In genomic region chr5:59828623-59829022, GRCh38 we compare ENCODE assay signal across 22 cellular contexts.
"Had no signal": no experiment of that assay in that cellular context is flagged by ENCODE, and none has a peak within 500 bp of the region (broad histone marks: within the 10 kb centered on the region; RNA-seq: fewer than 3 reads in every experiment).

No MANE protein-coding gene starts in this region.

- H3K27me3 ChIP-seq: esophagus squamous epithelium, right atrium auricular region, spleen, tibial artery, upper lobe of right lung had no signal

- H3K4me1 ChIP-seq: esophagus squamous epithelium, right atrium auricular region, spleen, suprapubic skin had no signal

- H3K9me3 ChIP-seq: esophagus squamous epithelium, right atrium auricular region, spleen, suprapubic skin, tibial artery, upper lobe of right lung had no signal

- H3K36me3 Mint-ChIP-seq: natural killer cell had no signal

- H3K36me3 ChIP-seq: esophagus squamous epithelium, right atrium auricular region, spleen, suprapubic skin, tibial artery, upper lobe of right lung had no signal

- ATAC-seq: activated CD8-positive, alpha-beta T cell treated with anti-CD3 and anti-CD28 coated beads for 36 hours; activated T-cell treated with anti-CD3 and anti-CD28 coated beads, Interleukin-2, amount 50 U/mL, for 4 hours; activated T-helper 17 cell treated with anti-CD3 and anti-CD28 coated beads, Interleukin-2, amount 50 U/mL, for 72 hours; natural killer cell; T-helper 17 cell; upper lobe of right lung had no signal

- H3K27ac Mint-ChIP-seq: activated B cell treated with CpG ODN at 0.5 μM for 24 hours; activated CD8-positive, alpha-beta T cell treated with anti-CD3 and anti-CD28 coated beads for 36 hours; activated T-helper 17 cell treated with anti-CD3 and anti-CD28 coated beads, Interleukin-2, amount 50 U/mL, for 72 hours; dendritic cell treated with granulocyte-macrophage colony-stimulating factor and Interleukin-4, amounts not matched to agents 40 ng/mL and 50 ng/mL, for 4 days; endodermal cell; natural killer cell; T-helper 17 cell had no signal

- DNase-seq: activated B cell treated with CpG ODN at 0.5 μM for 24 hours; activated CD4-positive, alpha-beta T cell treated with anti-CD3 and anti-CD28 coated beads, Interleukin-2, amount 50 U/mL, for 1 hour; activated CD8-positive, alpha-beta T cell treated with anti-CD3 and anti-CD28 coated beads for 36 hours; activated gamma-delta T cell treated with Interleukin-2 at 50 U/mL for 16 hours; activated naive CD4-positive, alpha-beta T cell treated with anti-CD3 and anti-CD28 coated beads, Interleukin-2, amount 50 U/mL, for 16 hours; activated T-cell treated with anti-CD3 and anti-CD28 coated beads, Interleukin-2, amount 50 U/mL, for 4 hours; endodermal cell; esophagus squamous epithelium; left cardiac atrium; mammary epithelial cell; natural killer cell; spleen; stimulated activated naive CD4-positive, alpha-beta T cell; T-helper 17 cell; T1000; tibial artery; upper lobe of right lung had no signal

- H3K4me3 Mint-ChIP-seq: activated B cell treated with CpG ODN at 0.5 μM for 24 hours; activated CD8-positive, alpha-beta T cell treated with anti-CD3 and anti-CD28 coated beads for 36 hours; activated T-cell treated with anti-CD3 and anti-CD28 coated beads, Interleukin-2, amount 50 U/mL, for 4 hours; activated T-helper 17 cell treated with anti-CD3 and anti-CD28 coated beads, Interleukin-2, amount 50 U/mL, for 72 hours; central memory CD8-positive, alpha-beta T cell; dendritic cell treated with granulocyte-macrophage colony-stimulating factor and Interleukin-4, amounts not matched to agents 40 ng/mL and 50 ng/mL, for 4 days; endodermal cell; natural killer cell; T-helper 17 cell had no signal

- H3K27ac ChIP-seq: esophagus squamous epithelium, right atrium auricular region, spleen, suprapubic skin, tibial artery, upper lobe of right lung had no signal

- H3K27me3 Mint-ChIP-seq: dendritic cell treated with granulocyte-macrophage colony-stimulating factor and Interleukin-4, amounts not matched to agents 40 ng/mL and 50 ng/mL, for 4 days had no signal

- H3K4me1 Mint-ChIP-seq: activated B cell treated with CpG ODN at 0.5 μM for 24 hours; activated T-helper 17 cell treated with anti-CD3 and anti-CD28 coated beads, Interleukin-2, amount 50 U/mL, for 72 hours; central memory CD8-positive, alpha-beta T cell; natural killer cell had no signal

- H3K9me3 Mint-ChIP-seq: activated B cell treated with CpG ODN at 0.5 μM for 24 hours; activated CD8-positive, alpha-beta T cell treated with anti-CD3 and anti-CD28 coated beads for 36 hours; activated T-cell treated with anti-CD3 and anti-CD28 coated beads, Interleukin-2, amount 50 U/mL, for 4 hours; activated T-helper 17 cell treated with anti-CD3 and anti-CD28 coated beads, Interleukin-2, amount 50 U/mL, for 72 hours; dendritic cell treated with granulocyte-macrophage colony-stimulating factor and Interleukin-4, amounts not matched to agents 40 ng/mL and 50 ng/mL, for 4 days; endodermal cell; natural killer cell had no signal

- H3K4me3 ChIP-seq: esophagus squamous epithelium, right atrium auricular region, spleen, suprapubic skin, tibial artery, upper lobe of right lung had no signal
